10 cellular contexts compared by ENCODE assay signal in genomic region chr20:47540443-47541354, GRCh38. TPM values are rescaled to one million over a fixed set of nuclear protein-coding genes. Genes with fewer than 3 reads are reported as not detected.
DNase-seq lines count a peak whose midpoint lies in the region; FAIRE-seq and TF ChIP-seq lines count a peak whose summit lies in the region.
"Had no signal": no experiment of that assay in that cellular context is flagged by ENCODE, and none has a peak within 500 bp of the region (broad histone marks: within the 10 kb centered on the region; RNA-seq: fewer than 3 reads in every experiment).

No MANE protein-coding gene starts in this region.

- TF ChIP-seq CTCF in lower leg skin (IDR thresholded peaks at IDR 0.05) = no peak

- peaks cover 53 to 81% of the 10 kb centered on the region in 2 donors for H3K4me1 Mint-ChIP-seq in immature natural killer cell

- 68 to 71% methylated on average over 5 of the region's 5 CpGs for WGBS in lower leg skin, 2 donors

- H3K9me3 Mint-ChIP-seq in immature natural killer cell = no peaks in the 10 kb centered on the region

- H3K27ac Mint-ChIP-seq in immature natural killer cell = peak overlapping the region in 4 of 6 donors; percentile 3 to 72 (median 44)

- peak; percentile 27 for DNase-seq in ACHN
- DNase-seq in H54 (ENCODE audit: insufficient read length, low spot score) = no peak
- peak; percentile 66 for DNase-seq in SKM-1 (lab: John Stamatoyannopoulos, UW; ENCODE audit: unreplicated experiment)
- DNase-seq in immature natural killer cell = no peak
- no peak for DNase-seq in stimulated activated CD4-positive, alpha-beta T cell treated with anti-CD3 and anti-CD28 coated beads, Interleukin-1b, Interleukin-23, amount 100 ng/mL, for 48 hours
- no peak for DNase-seq in lower leg skin (ENCODE audit: low spot score in 2 of 2)
- no peak for DNase-seq in NCI-H345 (lab: John Stamatoyannopoulos, UW)
- DNase-seq in NCI-H226 = no peak
- DNase-seq: activated effector memory CD4-positive, alpha-beta T cell treated with Interleukin-2 at 50 U/mL for 16 hours; upper lobe of left lung had no signal

- in situ Hi-C loops in ACHN (cut with HindIII; ENCODE audit: low pct_ligation_motif_present, low pct_unique_long_range_greater_than_20kb, low sequenced_read_pairs) = no loop called here

- intact Hi-C loops in lower leg skin (cut with DNase I; ENCODE audit: low total_unique reads) = no loop called here

- no peaks in the 10 kb centered on the region for H3K36me3 Mint-ChIP-seq in immature natural killer cell

- peaks cover 0 to 2% (median 1%) of the 10 kb centered on the region in 3 donors for H3K27me3 Mint-ChIP-seq in immature natural killer cell (ENCODE audit: low read depth in 3 of 3)

- TF ChIP-seq POLR2A in H54 (IDR thresholded peaks at IDR 0.05; ENCODE audit: low read depth, low read length) = no peak
- no peak for TF ChIP-seq POLR2A in lower leg skin (IDR thresholded peaks at IDR 0.05)

- H3K4me3 ChIP-seq in lower leg skin (ENCODE audit: low read depth, poor library complexity, severe bottlenecking) = no peak overlapping the region
- H3K4me3 ChIP-seq: upper lobe of left lung had no signal

- FAIRE-seq in H54 (lab: Jason Lieb, UNC) = peak; percentile 45

- no peak overlapping the region for H3K4me3 Mint-ChIP-seq in immature natural killer cell

RNA-seq across cellular contexts. Expression of gene NCOA3, which starts 39.0 kb away (rescaled TPM):
- polyA plus RNA-seq in immature natural killer cell = 10 to 100 TPM in 1 of 3 donors, 1 to 10 TPM in 2; 2.9 to 19.1 (median 5.7) TPM
- 10 to 100 TPM; 43.6 to 55.0 (median 49.5) TPM for total RNA-seq in lower leg skin

Comparison
In these comparisons a context has a peak if more than half of its experiments do, and no peak if none do; other contexts are left out.
1. DNase-seq: peak in ACHN (single experiment) and SKM-1 (single experiment); none in H54 (single experiment), immature natural killer cell (0 of 3), stimulated activated CD4-positive, alpha-beta T cell treated with anti-CD3 and anti-CD28 coated beads, Interleukin-1b, Interleukin-23, amount 100 ng/mL, for 48 hours (single experiment), lower leg skin (0 of 2), NCI-H345 (single experiment) and NCI-H226 (single experiment).